ENCODE assay signal across 8 cellular contexts in genomic region chr10:131786756-131787605, GRCh38.
DNase-seq lines count a peak whose midpoint lies in the region; ATAC-seq, FAIRE-seq and TF ChIP-seq lines count a peak whose summit lies in the region.

No MANE protein-coding gene starts in this region.

- no peak for TF ChIP-seq POLR2A in thyroid gland (IDR thresholded peaks at IDR 0.05)

- no peaks in the 10 kb centered on the region for H3K4me1 Mint-ChIP-seq in astrocyte (ENCODE audit: low read depth, unreplicated experiment)

- H4K20me1 ChIP-seq in astrocyte (ENCODE audit: insufficient read depth, low read length), result no peaks in the 10 kb centered on the region

- H3K4me3 ChIP-seq in astrocyte (ENCODE audit: insufficient read depth, low read depth, low read length), result no peak overlapping the region
- H3K4me3 ChIP-seq in thyroid gland (replicated peaks in 1 of 3), result no peak overlapping the region

- intact Hi-C loops in thyroid gland (cut with DNase I), result no loop called here

- H3K9me3 Mint-ChIP-seq in astrocyte (ENCODE audit: unreplicated experiment), result peaks cover 14% of the 10 kb centered on the region

- H3K27me3 Mint-ChIP-seq in astrocyte (ENCODE audit: low read depth, unreplicated experiment), result peaks cover 23% of the 10 kb centered on the region

- H3K79me2 ChIP-seq in astrocyte (ENCODE audit: insufficient read depth, low read length), result no peaks in the 10 kb centered on the region

- TF ChIP-seq CTCF in astrocyte (IDR thresholded peaks at IDR 0.05; ENCODE audit: insufficient read depth, low read depth, low read length), result peak; percentile 58
- peak; percentile 26 to 75 (median 55) for TF ChIP-seq CTCF in thyroid gland (IDR thresholded peaks at IDR 0.05)

- no peak for FAIRE-seq in astrocyte (lab: Jason Lieb, UNC)

- no peak overlapping the region for H3K4me3 Mint-ChIP-seq in astrocyte (ENCODE audit: unreplicated experiment)

- ATAC-seq in left lobe of liver, result peak; percentile 80
- no peak for ATAC-seq in GM21529 (IDR thresholded peaks at IDR 0.05; ENCODE audit: unreplicated experiment)

- DNase-seq in activated gamma-delta T cell treated with Interleukin-2 at 50 U/mL for 16 hours (peak; percentile 17), activated gamma-delta T cell (lab: John Stamatoyannopoulos, UW) (no peak), NCI-H2196 (lab: John Stamatoyannopoulos, UW; ENCODE audit: unreplicated experiment) (peak; percentile 30), astrocyte (ENCODE audit: low read depth) (peak; percentile 4), left lobe of liver (ENCODE audit: low spot score) (peak; percentile 51), thyroid gland (peak; percentile 49 to 60), GM19238 (ENCODE audit: insufficient read length, low spot score) (no peak)

- peaks cover 2% of the 10 kb centered on the region for H3K36me3 Mint-ChIP-seq in astrocyte (ENCODE audit: low read depth, unreplicated experiment)

- H3K27ac ChIP-seq in astrocyte (ENCODE audit: low read depth, low read length) (no peak overlapping the region), thyroid gland (no peak overlapping the region)

- H2AFZ ChIP-seq in astrocyte (ENCODE audit: low read depth, low read length), result no peak overlapping the region

- 51 to 52% methylated on average over 13 of the region's 13 CpGs for WGBS in thyroid gland, 2 donors

- no peak overlapping the region for H3K9ac ChIP-seq in astrocyte (ENCODE audit: low read length)

- no peak overlapping the region for H3K4me2 ChIP-seq in astrocyte (ENCODE audit: low read length)

- no peak overlapping the region for H3K27ac Mint-ChIP-seq in astrocyte (ENCODE audit: unreplicated experiment)

- H3K36me3 ChIP-seq in astrocyte (ENCODE audit: insufficient read depth, low read length), result no peaks in the 10 kb centered on the region
- no peaks in the 10 kb centered on the region for H3K36me3 ChIP-seq in thyroid gland

- H3K27me3 ChIP-seq in astrocyte (ENCODE audit: insufficient read depth, low read length) (no peaks in the 10 kb centered on the region), thyroid gland (no peaks in the 10 kb centered on the region)

- H3K4me1 ChIP-seq in astrocyte (ENCODE audit: insufficient read depth, low read length) (no peaks in the 10 kb centered on the region), thyroid gland (no peaks in the 10 kb centered on the region)

- peaks cover under 1% of the 10 kb centered on the region for H3K9me3 ChIP-seq in astrocyte (ENCODE audit: insufficient read depth, low read depth, low read length)
- H3K9me3 ChIP-seq in thyroid gland, result no peaks in the 10 kb centered on the region

Comparison
In these comparisons a context has a peak if more than half of its experiments do, and no peak if none do; other contexts are left out.
1. DNase-seq: peak in activated gamma-delta T cell treated with Interleukin-2 at 50 U/mL for 16 hours (single experiment), NCI-H2196 (single experiment), astrocyte (single experiment), left lobe of liver (single experiment) and thyroid gland (2 of 2); none in activated gamma-delta T cell (single experiment) and GM19238 (single experiment).